Comparison of ENCODE assay signal across 10 cellular contexts in genomic region chr10:113709221-113709838, GRCh38. TPM values are rescaled to one million over a fixed set of nuclear protein-coding genes. Genes with fewer than 3 reads are reported as not detected.
DNase-seq lines count a peak whose midpoint lies in the region; ATAC-seq and TF ChIP-seq lines count a peak whose summit lies in the region.
"Had no signal": no experiment of that assay in that cellular context is flagged by ENCODE, and none has a peak within 500 bp of the region (broad histone marks: within the 10 kb centered on the region; RNA-seq: fewer than 3 reads in every experiment).

No MANE protein-coding gene starts in this region.

- H3F3A ChIP-seq in GM23248 (ENCODE audit: insufficient read depth) = peaks cover 32% of the 10 kb centered on the region

- H3K4me3 ChIP-seq in GM23248 (peak overlapping the region; percentile 40; the same call in 1 of the 2 replicates), endodermal cell (ENCODE audit: low read length) (no peak overlapping the region), skeletal muscle cell (ENCODE audit: low read depth, low read length) (no peak overlapping the region)
- H3K4me3 ChIP-seq: tibial nerve had no signal

- TF ChIP-seq CTCF in endodermal cell (conservative IDR thresholded peaks at IDR 0.05) = no peak

- no peaks in the 10 kb centered on the region for H3K27me3 ChIP-seq in GM23248 (replicated peaks; ENCODE audit: insufficient read depth)
- no peaks in the 10 kb centered on the region for H3K27me3 ChIP-seq in endodermal cell (ENCODE audit: control insufficient read depth, insufficient read depth, low read length, poor library complexity, severe bottlenecking)
- H3K27me3 ChIP-seq: tibial nerve had no signal

- H2AFZ ChIP-seq in GM23248 = no peak overlapping the region

- peaks cover 4% of the 10 kb centered on the region; the same call in 1 of the 2 replicates for H3K79me2 ChIP-seq in GM23248 (ENCODE audit: insufficient read depth)

- H3K9me3 Mint-ChIP-seq in endodermal cell = no peaks in the 10 kb centered on the region

- no peak overlapping the region for H3K27ac Mint-ChIP-seq in endodermal cell

- in situ Hi-C loops in GM23248 (cut with MboI) = loop anchor here (10.0 kb wide), 1 partner anchor 395 kb away; no protein-coding TSS in a partner anchor

- ATAC-seq in GM19455 (IDR thresholded peaks at IDR 0.05; ENCODE audit: unreplicated experiment) = no peak

- no peak overlapping the region for H3K4me3 Mint-ChIP-seq in endodermal cell

- H3K9me2 ChIP-seq in GM23248 (ENCODE audit: insufficient read depth) = no peaks in the 10 kb centered on the region

- 10 to 12% methylated on average over 8 of the region's 8 CpGs for WGBS in GM23248 (ENCODE audit: low coverage in 1 of 2, low lambda C conversion rate in 2 of 2, missing lambda C conversion rate in 2 of 2), 2 experiments
- 53 to 64% methylated on average over 6 to 8 of the region's 8 CpGs for WGBS in endodermal cell (ENCODE audit: insufficient coverage in 1 of 2, insufficient read length in 1 of 2), 2 experiments

- H3K4me1 ChIP-seq in GM23248 (ENCODE audit: insufficient read depth) (peaks cover 15% of the 10 kb centered on the region), endodermal cell (ENCODE audit: control insufficient read depth, insufficient read depth, low read length) (peaks cover 7% of the 10 kb centered on the region)

- peak overlapping the region; percentile 29 for H3K9ac ChIP-seq in GM23248
- no peak overlapping the region for H3K9ac ChIP-seq in endodermal cell (ENCODE audit: extremely low read depth, low read length, poor library complexity, severe bottlenecking)

- H3K36me3 ChIP-seq in GM23248 (ENCODE audit: low read depth) (no peaks in the 10 kb centered on the region), endodermal cell (ENCODE audit: control insufficient read depth, insufficient read depth, low read length) (no peaks in the 10 kb centered on the region)

- H3K27ac ChIP-seq in GM23248 = peak overlapping the region; percentile 48
- peak overlapping the region; percentile 9 for H3K27ac ChIP-seq in endodermal cell (ENCODE audit: low read depth, low read length)
- H3K27ac ChIP-seq: tibial nerve had no signal

- H3K9me3 ChIP-seq in GM23248 (ENCODE audit: low read depth) (no peaks in the 10 kb centered on the region), endodermal cell (ENCODE audit: control insufficient read depth, low read length) (no peaks in the 10 kb centered on the region)
- H3K9me3 ChIP-seq: tibial nerve had no signal

- no peaks in the 10 kb centered on the region; the same call in 1 of the 2 replicates for H4K20me1 ChIP-seq in GM23248 (ENCODE audit: insufficient read depth)

- peaks cover 3% of the 10 kb centered on the region for H3K36me3 Mint-ChIP-seq in endodermal cell (ENCODE audit: low read depth)

- peak overlapping the region; percentile 21 for H3K4me2 ChIP-seq in GM23248 (ENCODE audit: unreplicated experiment)

- peaks cover 42% of the 10 kb centered on the region for H3K4me1 Mint-ChIP-seq in endodermal cell

- peak; percentile 84 for DNase-seq in GM23248
- DNase-seq in NCI-H526 (lab: John Stamatoyannopoulos, UW) = peak; percentile 47 to 57
- no peak for DNase-seq in endodermal cell
- peak; percentile 38 for DNase-seq in skeletal muscle cell (ENCODE audit: low read depth)
- no peak for DNase-seq in NAMALWA (ENCODE audit: low spot score)
- DNase-seq in epidermal melanocyte (ENCODE audit: insufficient read length, low spot score) = no peak
- DNase-seq in RPMI8226 = no peak
- DNase-seq: activated T-cell treated with anti-CD3 and anti-CD28 coated beads, Interleukin-2, amount 50 U/mL, for 48 hours had no signal

- H3K27me3 Mint-ChIP-seq in endodermal cell (ENCODE audit: insufficient read depth) = no peaks in the 10 kb centered on the region

RNA-seq across cellular contexts. Expression of gene CASP7, which starts 29.6 kb away (rescaled TPM):
- total RNA-seq in GM23248 (2014; rRNA removed; shearing (Covaris generic)) = 22.7 and 22.9 TPM in 2 replicates
- polyA plus RNA-seq in GM23248 (2016; fragmentation: Nextera tagmentation; extraction: Ambion mirVana) = 16.8 and 18.7 TPM in 2 replicates
- 10 to 100 TPM; 14.4 to 15.6 TPM for total RNA-seq in endodermal cell
- 6.7 TPM for polyA plus RNA-seq in endodermal cell (2013, experiment 1 of 2)
- 7.4 TPM for polyA plus RNA-seq in endodermal cell (2013, experiment 2 of 2)

RNA-seq across cellular contexts. Expression of gene PLEKHS1, which starts 42.2 kb away (rescaled TPM):
- total RNA-seq in GM23248 (2014; rRNA removed; shearing (Covaris generic)) = 0.38 TPM in 1 of 2 replicates, not detected in the other
- not detected in 2 replicates for polyA plus RNA-seq in GM23248 (2016; fragmentation: Nextera tagmentation; extraction: Ambion mirVana)
- not detected for total RNA-seq in endodermal cell
- polyA plus RNA-seq in endodermal cell (2013, experiment 1 of 2) = not detected
- polyA plus RNA-seq in endodermal cell (2013, experiment 2 of 2) = not detected
- total RNA-seq: tibial nerve had no signal

RNA-seq across cellular contexts. Expression of gene NRAP, which starts 45.5 kb away (rescaled TPM):
- not detected in 2 replicates for total RNA-seq in GM23248 (2014; rRNA removed; shearing (Covaris generic))
- polyA plus RNA-seq in GM23248 (2016; fragmentation: Nextera tagmentation; extraction: Ambion mirVana) = not detected in 2 replicates
- under 1 TPM; 0.09 to 0.11 TPM for total RNA-seq in endodermal cell
- 0.11 TPM for polyA plus RNA-seq in endodermal cell (2013, experiment 1 of 2)
- 0.04 TPM for polyA plus RNA-seq in endodermal cell (2013, experiment 2 of 2)

Comparison
In these comparisons a context has a peak if more than half of its experiments do, and no peak if none do; other contexts are left out.
1. DNase-seq: peak in GM23248 (single experiment), NCI-H526 (2 of 2) and skeletal muscle cell (single experiment); none in endodermal cell (single experiment), NAMALWA (single experiment), epidermal melanocyte (single experiment) and RPMI8226 (single experiment).